In genomic region chr1:98964198-98964597, GRCh38 we compare ENCODE assay signal across 15 cellular contexts. TPM values are rescaled to one million over a fixed set of nuclear protein-coding genes. Genes with fewer than 3 reads are reported as not detected.
DNase-seq lines count a peak whose midpoint lies in the region; ATAC-seq and TF ChIP-seq lines count a peak whose summit lies in the region.
"Had no signal": no experiment of that assay in that cellular context is flagged by ENCODE, and none has a peak within 500 bp of the region (broad histone marks: within the 10 kb centered on the region; RNA-seq: fewer than 3 reads in every experiment).

No MANE protein-coding gene starts in this region.

- no peaks in the 10 kb centered on the region for H3K9me3 Mint-ChIP-seq in GM23338
- no peaks in the 10 kb centered on the region for H3K9me3 Mint-ChIP-seq in WTC11
- no peaks in the 10 kb centered on the region for H3K9me3 Mint-ChIP-seq in Caco-2 (ENCODE audit: unreplicated experiment)
- H3K9me3 Mint-ChIP-seq: IgD-negative memory B cell had no signal

- H3K4me1 ChIP-seq in GM23338 (ENCODE audit: insufficient read depth) (peaks cover 28% of the 10 kb centered on the region), Caco-2 (no peaks in the 10 kb centered on the region)
- H3K4me1 ChIP-seq: A549, HAP-1 had no signal

- H3K27me3 ChIP-seq in GM23338 (ENCODE audit: insufficient read depth) (no peaks in the 10 kb centered on the region), H7 (ENCODE audit: control insufficient read depth, insufficient read depth, low read length) (no peaks in the 10 kb centered on the region), Caco-2 (replicated peaks; ENCODE audit: control insufficient read depth, insufficient read depth, low read length) (no peaks in the 10 kb centered on the region)

- BruUV-seq in Caco-2 (replicated peaks; lab: Mats Ljungman, UMichigan): no TSS peak

- no peaks in the 10 kb centered on the region for H3F3A ChIP-seq in GM23338 (replicated peaks; ENCODE audit: low read depth)

- H3K36me3 Mint-ChIP-seq in GM23338 (ENCODE audit: low read depth) (no peaks in the 10 kb centered on the region), WTC11 (no peaks in the 10 kb centered on the region), Caco-2 (ENCODE audit: insufficient read depth, unreplicated experiment) (no peaks in the 10 kb centered on the region)
- H3K36me3 Mint-ChIP-seq: CD8-positive, alpha-beta memory T cell; IgD-negative memory B cell had no signal

- H3K36me3 ChIP-seq in GM23338 (ENCODE audit: insufficient read depth) (no peaks in the 10 kb centered on the region), H7 (replicated peaks; ENCODE audit: control insufficient read depth, insufficient read depth, low read length) (no peaks in the 10 kb centered on the region), Caco-2 (ENCODE audit: control insufficient read depth, insufficient read depth, low read length) (no peaks in the 10 kb centered on the region)
- H3K36me3 ChIP-seq: HAP-1 had no signal

- ATAC-seq in GM23338 (peak; percentile 62), WTC11 (peak; percentile 56; the same call in 1 of the 2 replicates), sciatic nerve (peak; percentile 24)
- ATAC-seq: A549, GM12878 had no signal

- POLR2A ChIA-PET in WTC11 (lab: Charles Lee): no interaction called here
- POLR2A ChIA-PET in Caco-2 (lab: Charles Lee): no interaction called here

- intact Hi-C loops in sciatic nerve (cut with DNase I) (no loop called here), Caco-2 (cut with micrococcal nuclease; ENCODE audit: unreplicated experiment) (no loop called here)

- TF ChIP-seq CTCF in GM23338 (conservative IDR thresholded peaks at IDR 0.05; ENCODE audit: low read depth in 2 of 2): 0 out of 4 replicates have a peak, but pooled peaks of 1 of the 2 experiments have one; percentile 1
- TF ChIP-seq CTCF in WTC11 (IDR thresholded peaks at IDR 0.05): no peak
- no peak for TF ChIP-seq CTCF in Caco-2 (IDR thresholded peaks at IDR 0.05; ENCODE audit: insufficient read depth in 1 of 2, low read depth in 1 of 2, low read length in 1 of 2, severe bottlenecking in 1 of 2, unreplicated experiment in 1 of 2)

- 0 out of 2 replicates have a peak, but pooled peaks cover 7% of the 10 kb centered on the region for H3K9me2 ChIP-seq in GM23338 (ENCODE audit: insufficient read depth)

- no peak overlapping the region for H3K27ac ChIP-seq in GM23338 (ENCODE audit: low read depth)
- H3K27ac ChIP-seq: A549 had no signal

- H3K27me3 Mint-ChIP-seq in GM23338 (ENCODE audit: insufficient read depth, low read depth, poor library complexity) (peaks cover 2% of the 10 kb centered on the region), WTC11 (ENCODE audit: low read depth) (no peaks in the 10 kb centered on the region; the same call in 1 of the 2 replicates), Caco-2 (ENCODE audit: insufficient read depth, unreplicated experiment) (peaks cover 4% of the 10 kb centered on the region)

- H3K4me1 Mint-ChIP-seq in GM23338: peaks cover 34% of the 10 kb centered on the region
- H3K4me1 Mint-ChIP-seq in WTC11: peaks cover 37% of the 10 kb centered on the region
- no peaks in the 10 kb centered on the region for H3K4me1 Mint-ChIP-seq in Caco-2 (ENCODE audit: low read depth, unreplicated experiment)
- H3K4me1 Mint-ChIP-seq: CD8-positive, alpha-beta memory T cell had no signal

- no peaks in the 10 kb centered on the region for H3K79me2 ChIP-seq in GM23338 (replicated peaks; ENCODE audit: insufficient read depth)

- H3K9me3 ChIP-seq in Caco-2: no peaks in the 10 kb centered on the region
- H3K9me3 ChIP-seq: A549, HAP-1 had no signal

- H3K4me3 Mint-ChIP-seq in GM23338 (no peak overlapping the region), WTC11 (no peak overlapping the region), Caco-2 (ENCODE audit: unreplicated experiment) (no peak overlapping the region)
- H3K4me3 Mint-ChIP-seq: CD8-positive, alpha-beta memory T cell; IgD-negative memory B cell had no signal

- H3K27ac Mint-ChIP-seq in GM23338 (no peak overlapping the region), WTC11 (no peak overlapping the region), Caco-2 (ENCODE audit: unreplicated experiment) (no peak overlapping the region)
- H3K27ac Mint-ChIP-seq: CD8-positive, alpha-beta memory T cell had no signal

- no peaks in the 10 kb centered on the region for H4K20me1 ChIP-seq in GM23338 (replicated peaks; ENCODE audit: insufficient read depth)

- H3K4me3 ChIP-seq in GM23338 (no peak overlapping the region), H7 (ENCODE audit: insufficient read depth, low read depth, low read length) (no peak overlapping the region), Caco-2 (ENCODE audit: low read depth, low read length) (no peak overlapping the region)
- H3K4me3 ChIP-seq: A549, GM12878, GM23248, HAP-1 had no signal

- H2AFZ ChIP-seq in GM23338: no peak overlapping the region

- DNase-seq in GM23338 (ENCODE audit: low spot score) (no peak), H7 (peak; percentile 1), WTC11 (ENCODE audit: low spot score) (no peak), sciatic nerve (ENCODE audit: low spot score) (no peak), Caco-2 (no peak), dermis blood vessel endothelial cell (no peak)
- DNase-seq: CD8-positive, alpha-beta memory T cell; DMS79; GM23248 had no signal

- CTCF ChIA-PET in WTC11 (lab: Charles Lee): interaction anchor here (0.6 kb wide), 1 partner anchor 27 kb away, joined by 3 read pairs; no protein-coding TSS in a partner anchor
- CTCF ChIA-PET in Caco-2 (lab: Charles Lee): no interaction called here

- peak overlapping the region; percentile 43; the same call in 1 of the 2 replicates for H3K4me2 ChIP-seq in GM23338
- H3K4me2 ChIP-seq: A549 had no signal

TF ChIP-seq in GM23338, 12 proteins besides CTCF, POLR2A, EP300 and RAD21 (continues in another document):
- TF ChIP-seq STAT1 (IDR thresholded peaks at IDR 0.05; ENCODE audit: unreplicated experiment) (no peak), CREB1 (CRISPR knock-in tag; IDR thresholded peaks at IDR 0.05; ENCODE audit: low read depth) (no peak), NANOG (IDR thresholded peaks at IDR 0.05; ENCODE audit: borderline replicate concordance) (no peak), ETS1 (IDR thresholded peaks at IDR 0.05) (no peak), ZNF331 (CRISPR knock-in tag; IDR thresholded peaks at IDR 0.05; ENCODE audit: low read depth) (no peak), EZH2phosphoT487 (IDR thresholded peaks at IDR 0.05; ENCODE audit: unreplicated experiment) (no peak), POLR2AphosphoS5 (IDR thresholded peaks at IDR 0.05; ENCODE audit: low read depth) (no peak)

TF ChIP-seq in WTC11, 78 proteins besides CTCF, POLR2A, EP300 and RAD21:
- TF ChIP-seq ZNF423 (CRISPR knock-in tag; IDR thresholded peaks at IDR 0.05): peak; percentile 72
- no peak for TF ChIP-seq RELA (CRISPR knock-in tag; IDR thresholded peaks at IDR 0.05; ENCODE audit: borderline replicate concordance)

RNA-seq across cellular contexts. Expression of gene PLPPR5, which starts 40.5 kb away (rescaled TPM):
- 4.2 and 4.7 TPM in 2 replicates for total RNA-seq in GM23338 (2014; rRNA removed; shearing (Covaris generic))
- polyA plus RNA-seq in GM23338 (2016; fragmentation: Nextera tagmentation; extraction: Ambion mirVana): 3.2 and 4.3 TPM in 2 replicates
- 0.41 and 0.45 TPM in 2 replicates for total RNA-seq in H7 (2014; rRNA removed; shearing (Covaris generic))
- total RNA-seq in WTC11 (2021) (1.6 to 2.2 TPM (median 2.0 TPM) in 3 replicates), sciatic nerve (not detected), Caco-2 (2022) (not detected in 2 replicates), dermis blood vessel endothelial cell (not detected in 2 replicates)
- total RNA-seq: CD8-positive, alpha-beta memory T cell; GM23248; HT-29 had no signal
- polyA plus RNA-seq: A549; BJ; CD8-positive, alpha-beta memory T cell; GM23248; IgD-negative memory B cell had no signal
